In the genomic region with DNA sequence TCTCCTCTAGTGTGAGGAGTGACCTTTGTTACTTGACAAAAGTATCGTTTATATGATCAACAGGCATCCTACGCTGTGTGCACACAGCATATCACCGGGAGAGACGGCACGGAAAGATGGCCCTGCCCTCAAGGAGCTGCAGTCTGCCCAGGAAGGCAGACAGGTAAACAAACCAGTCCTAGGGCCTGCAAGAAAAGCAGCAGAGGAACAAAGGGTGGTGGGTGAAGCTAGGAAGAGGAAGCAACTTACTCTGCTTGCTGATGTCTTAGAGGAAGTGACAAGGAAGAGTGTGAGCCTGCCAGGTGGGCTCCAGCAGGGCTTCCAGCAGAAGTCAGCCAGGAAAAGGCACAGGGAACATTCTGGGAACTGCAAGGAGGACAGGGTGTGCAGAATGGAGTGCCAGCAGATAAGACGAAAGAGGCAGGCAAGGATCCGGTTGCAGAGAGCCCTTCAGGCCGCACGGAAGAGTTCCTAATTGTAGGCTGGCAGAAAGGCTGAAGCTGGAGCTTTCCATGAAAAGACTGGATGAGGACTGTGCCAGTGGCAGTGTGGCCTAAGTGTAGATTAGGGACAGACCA, we compare ENCODE assay signal across 8 cellular contexts.
A peak's percentile ranks its signal among the peaks of the same experiment; 100 is the strongest.
DNase-seq lines count a peak whose midpoint lies in the region; ATAC-seq, FAIRE-seq and TF ChIP-seq lines count a peak whose summit lies in the region.

No MANE protein-coding gene starts in this region.

- H3K36me3 ChIP-seq in effector memory CD4-positive, alpha-beta T cell (ENCODE audit: control insufficient read depth, insufficient read depth, low read length): peaks cover 7% of the 10 kb centered on the region
- peaks cover 7% of the 10 kb centered on the region for H3K36me3 ChIP-seq in thoracic aorta

- FAIRE-seq in GM12891 (lab: Jason Lieb, UNC): peak; percentile 86

- TF ChIP-seq CTCF in LNCaP clone FGC (IDR thresholded peaks at IDR 0.05; ENCODE audit: control insufficient read depth, extremely low read depth, insufficient read depth): no peak
- TF ChIP-seq CTCF in thoracic aorta (IDR thresholded peaks at IDR 0.05): no peak

- CTCF ChIA-PET in activated CD4-positive, alpha-beta T cell treated with anti-CD3 and anti-CD28 coated beads for 36 hours (lab: Charles Lee): interaction anchor here (0.6 to 1.8 kb wide), 3 partner anchors 15 to 48 kb away, joined by 3 to 5 read pairs (median 3); no protein-coding TSS in a partner anchor

- H3K4me1 ChIP-seq in effector memory CD4-positive, alpha-beta T cell (ENCODE audit: control insufficient read depth, insufficient read depth, low read length, poor library complexity, severe bottlenecking): peaks cover 55% of the 10 kb centered on the region
- H3K4me1 ChIP-seq in mononuclear cell (ENCODE audit: insufficient read depth, low read length) (peaks cover 80% of the 10 kb centered on the region), thoracic aorta (ENCODE audit: control insufficient read depth in 1 of 2, low read depth in 2 of 2) (peaks cover 36 to 64% of the 10 kb centered on the region in 2 donors)

- H3K4me3 ChIP-seq in LNCaP clone FGC (ENCODE audit: low read depth, low read length) (peak overlapping the region; percentile 56), mononuclear cell (ENCODE audit: low read length) (peak overlapping the region; percentile 52), thoracic aorta (peak overlapping the region; percentile 82)
- peak overlapping the region; percentile 63 for H3K4me3 ChIP-seq in effector memory CD4-positive, alpha-beta T cell (ENCODE audit: insufficient read depth, low read depth, low read length, poor library complexity, severe bottlenecking)

- POLR2A ChIA-PET in activated CD4-positive, alpha-beta T cell treated with anti-CD3 and anti-CD28 coated beads for 36 hours (lab: Charles Lee): interaction anchor here (0.6 to 1.3 kb wide), 6 partner anchors 28 to 1268 kb away, joined by 4 to 7 read pairs (median 4); no protein-coding TSS in a partner anchor

- intact Hi-C loops in activated CD4-positive, alpha-beta T cell treated with anti-CD3 and anti-CD28 coated beads for 36 hours (cut with DNase I, micrococcal nuclease): loop anchor here (1.0 to 5.0 kb wide), 9 partner anchors 27 to 393 kb away; partner anchors contain the start of gene RERE (in 1 of the 2)

- no peak for DNase-seq in GM12891 (ENCODE audit: insufficient read length, low spot score)
- peak; percentile 97 for DNase-seq in LNCaP clone FGC (ENCODE audit: low read depth)
- DNase-seq in activated CD4-positive, alpha-beta T cell treated with anti-CD3 and anti-CD28 coated beads for 36 hours: peak; percentile 69
- peak; percentile 5 to 33 (median 27) for DNase-seq in effector memory CD4-positive, alpha-beta T cell
- peak; percentile 15 for DNase-seq in thoracic aorta (ENCODE audit: low spot score)
- DNase-seq in NCI-H524 (lab: John Stamatoyannopoulos, UW): no peak

- TF ChIP-seq POLR2A in GM12891 (IDR thresholded peaks at IDR 0.05; ENCODE audit: low read depth, low read length): no peak

- peak overlapping the region; percentile 82 for H3K27ac ChIP-seq in effector memory CD4-positive, alpha-beta T cell (ENCODE audit: insufficient read depth, low read length, poor library complexity, severe bottlenecking)
- peak overlapping the region; percentile 96 for H3K27ac ChIP-seq in thoracic aorta

- no peaks in the 10 kb centered on the region for H3K9me3 ChIP-seq in effector memory CD4-positive, alpha-beta T cell (ENCODE audit: control insufficient read depth, low read length)
- no peaks in the 10 kb centered on the region for H3K9me3 ChIP-seq in mononuclear cell (ENCODE audit: low read depth, low read length)
- no peaks in the 10 kb centered on the region for H3K9me3 ChIP-seq in thoracic aorta

- no peak for ATAC-seq in activated CD4-positive, alpha-beta T cell treated with anti-CD3 and anti-CD28 coated beads for 36 hours
- ATAC-seq in thoracic aorta (ENCODE audit: insufficient number of reproducible peaks, low FRiP score, low read depth) (peak; percentile 10), GM21576 (IDR thresholded peaks at IDR 0.05; ENCODE audit: unreplicated experiment) (no peak)

- H3K36me3 Mint-ChIP-seq in activated CD4-positive, alpha-beta T cell treated with anti-CD3 and anti-CD28 coated beads for 36 hours (ENCODE audit: low read depth): peaks cover 9% of the 10 kb centered on the region

- peak overlapping the region; percentile 97 for H3K27ac Mint-ChIP-seq in activated CD4-positive, alpha-beta T cell treated with anti-CD3 and anti-CD28 coated beads for 36 hours

- H3K4me1 Mint-ChIP-seq in activated CD4-positive, alpha-beta T cell treated with anti-CD3 and anti-CD28 coated beads for 36 hours: peaks cover 46% of the 10 kb centered on the region

- no peaks in the 10 kb centered on the region for H3K27me3 ChIP-seq in effector memory CD4-positive, alpha-beta T cell (replicated peaks; ENCODE audit: control insufficient read depth, insufficient read depth, low read length, poor library complexity, severe bottlenecking)
- H3K27me3 ChIP-seq in mononuclear cell (ENCODE audit: insufficient read depth, low read length): no peaks in the 10 kb centered on the region
- no peaks in the 10 kb centered on the region for H3K27me3 ChIP-seq in thoracic aorta (replicated peaks; ENCODE audit: insufficient read depth)

- peaks cover 3% of the 10 kb centered on the region for H3K9me3 Mint-ChIP-seq in activated CD4-positive, alpha-beta T cell treated with anti-CD3 and anti-CD28 coated beads for 36 hours (ENCODE audit: low read depth)

- no peaks in the 10 kb centered on the region for H3K27me3 Mint-ChIP-seq in activated CD4-positive, alpha-beta T cell treated with anti-CD3 and anti-CD28 coated beads for 36 hours

- H3K4me3 Mint-ChIP-seq in activated CD4-positive, alpha-beta T cell treated with anti-CD3 and anti-CD28 coated beads for 36 hours: peak overlapping the region; percentile 84

TF ChIP-seq in GM12891, 5 proteins besides CTCF, POLR2A, EP300 and RAD21:
- TF ChIP-seq SPI1 (IDR thresholded peaks at IDR 0.05; ENCODE audit: low read depth, low read length): peak; percentile 59
- no peak for TF ChIP-seq POU2F2 (IDR thresholded peaks at IDR 0.05; ENCODE audit: low read depth, low read length)
- TF ChIP-seq TAF1 (IDR thresholded peaks at IDR 0.05; ENCODE audit: low read depth, low read length): no peak
- TF ChIP-seq POLR2AphosphoS5 (IDR thresholded peaks at IDR 0.05; ENCODE audit: low read depth, low read length): no peak
- TF ChIP-seq PAX5 (IDR thresholded peaks at IDR 0.05; ENCODE audit: insufficient read depth, low read length, severe bottlenecking): no peak

Comparison
In these comparisons a context has a peak if more than half of its experiments do, and no peak if none do; other contexts are left out.
1. DNase-seq: peak in LNCaP clone FGC (single experiment), activated CD4-positive, alpha-beta T cell treated with anti-CD3 and anti-CD28 coated beads for 36 hours (single experiment), effector memory CD4-positive, alpha-beta T cell (3 of 3) and thoracic aorta (single experiment); none in GM12891 (single experiment) and NCI-H524 (0 of 2).
2. Peak in every context shown above with its lines, with median percentiles within 50 percentile points of each other: H3K4me3 ChIP-seq.